In the genomic region with DNA sequence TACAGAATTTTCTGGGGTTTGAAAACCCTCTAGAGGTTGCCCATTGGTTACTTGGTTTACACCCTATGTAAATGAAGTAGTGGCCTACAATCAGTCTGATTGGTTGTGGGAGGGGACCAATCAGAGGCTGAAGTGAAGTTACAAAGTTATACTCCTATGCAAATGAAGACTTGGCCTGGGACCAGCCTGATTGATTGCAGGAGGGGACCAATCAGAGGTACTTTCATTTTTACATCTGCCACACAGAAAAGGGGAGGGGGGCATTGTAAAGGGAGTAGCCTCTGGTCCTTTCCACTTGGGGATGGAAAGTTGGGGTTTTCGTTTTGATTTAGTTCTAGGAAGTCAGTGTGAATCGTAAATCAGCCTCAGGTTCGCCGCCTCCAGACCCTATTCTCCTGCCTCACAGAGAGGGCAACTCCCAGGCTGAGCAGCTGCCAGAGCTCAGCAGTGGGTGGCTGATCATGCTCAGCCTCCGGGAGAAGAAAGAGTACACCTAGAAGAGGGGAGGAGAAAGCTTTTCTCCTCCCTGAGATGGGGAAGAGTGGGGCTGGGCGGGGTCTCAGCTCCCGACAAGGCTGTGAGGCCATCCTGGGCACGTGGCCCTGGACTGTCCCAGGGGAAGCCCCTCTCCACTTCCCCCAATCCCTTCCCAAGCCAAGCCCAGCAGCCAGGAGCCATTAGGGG, we compare ENCODE assay signal across 16 cellular contexts.
A peak's percentile ranks its signal among the peaks of the same experiment; 100 is the strongest.
DNase-seq lines count a peak whose midpoint lies in the region; ATAC-seq and TF ChIP-seq lines count a peak whose summit lies in the region.
"Had no signal": no experiment of that assay in that cellular context is flagged by ENCODE, and none has a peak within 500 bp of the region (broad histone marks: within the 10 kb centered on the region; RNA-seq: fewer than 3 reads in every experiment).

No MANE protein-coding gene starts in this region.

- DNase-seq in NCI-H2081 (lab: John Stamatoyannopoulos, UW) (peak; percentile 6 to 51), NCI-H2081 treated with DMSO at 0.1 percent for 48 hours (lab: John Stamatoyannopoulos, UW) (no peak), H4 (ENCODE audit: low spot score) (peak; percentile 55), omental fat pad (ENCODE audit: low spot score) (no peak), mesothelial cell of epicardium (ENCODE audit: low spot score in 2 of 2, unreplicated experiment in 2 of 2) (no peak)
- peak; percentile 21 to 24 for DNase-seq in activated T-cell treated with anti-CD3 and anti-CD28 coated beads, Interleukin-2, amount 50 U/mL, for 48 hours
- DNase-seq: 8988T; CD4-positive, alpha-beta T cell; dermis blood vessel endothelial cell; GF-D8; hippocampal formation; left lung; stomach had no signal

- H3K27me3 Mint-ChIP-seq in mesothelial cell of epicardium (ENCODE audit: low read depth), result peaks cover 1% of the 10 kb centered on the region

- no peak overlapping the region for H3K4me3 Mint-ChIP-seq in mesothelial cell of epicardium
- H3K4me3 Mint-ChIP-seq: CD4-positive, alpha-beta T cell had no signal

- H3K27ac Mint-ChIP-seq in mesothelial cell of epicardium, result no peak overlapping the region
- H3K27ac Mint-ChIP-seq: CD4-positive, alpha-beta T cell had no signal

- no peaks in the 10 kb centered on the region for H3K36me3 Mint-ChIP-seq in mesothelial cell of epicardium
- H3K36me3 Mint-ChIP-seq: naive thymus-derived CD8-positive, alpha-beta T cell had no signal

- TF ChIP-seq CTCF in omental fat pad (IDR thresholded peaks at IDR 0.05), result no peak
- no peak for TF ChIP-seq CTCF in mesothelial cell of epicardium (IDR thresholded peaks at IDR 0.05; ENCODE audit: unreplicated experiment)

- no peaks in the 10 kb centered on the region for H3K4me1 Mint-ChIP-seq in mesothelial cell of epicardium

- peaks cover 10% of the 10 kb centered on the region for H3K9me3 Mint-ChIP-seq in mesothelial cell of epicardium
- H3K9me3 Mint-ChIP-seq: CD4-positive, alpha-beta T cell; naive thymus-derived CD8-positive, alpha-beta T cell had no signal

- ATAC-seq in omental fat pad (ENCODE audit: low FRiP score) (peak; percentile 15), HG03521 (IDR thresholded peaks at IDR 0.05; ENCODE audit: unreplicated experiment) (no peak), GM19351 (IDR thresholded peaks at IDR 0.05; ENCODE audit: unreplicated experiment) (no peak)
- ATAC-seq: left lung had no signal

Comparison
In these comparisons a context has a peak if more than half of its experiments do, and no peak if none do; other contexts are left out.
1. DNase-seq: peak in NCI-H2081 (2 of 2), H4 (single experiment) and activated T-cell treated with anti-CD3 and anti-CD28 coated beads, Interleukin-2, amount 50 U/mL, for 48 hours (2 of 2); none in NCI-H2081 treated with DMSO at 0.1 percent for 48 hours (single experiment), omental fat pad (single experiment) and mesothelial cell of epicardium (0 of 2).